ENCODE assay signal across 12 cellular contexts in the genomic region with DNA sequence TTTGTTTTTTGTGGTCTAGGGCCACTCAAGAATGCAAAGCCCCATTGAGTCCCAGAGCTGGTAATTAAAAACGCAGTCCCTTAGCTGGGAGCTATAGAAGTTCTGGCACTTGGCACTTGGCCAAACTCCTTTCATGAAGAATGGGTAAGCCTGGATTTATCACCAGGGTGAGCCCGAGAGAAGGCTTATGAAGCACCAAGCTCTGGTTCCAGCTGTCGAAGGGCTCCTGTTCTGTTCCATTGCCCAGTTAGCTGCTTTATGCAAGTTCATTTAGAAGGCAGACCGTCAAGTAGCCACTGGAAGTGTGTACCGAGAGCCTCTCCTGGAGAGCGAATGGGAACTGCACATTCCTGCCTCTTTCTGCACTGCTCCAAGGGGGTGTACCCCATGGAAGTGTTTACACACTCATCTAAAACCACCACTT. TPM values are rescaled to one million over a fixed set of nuclear protein-coding genes. Genes with fewer than 3 reads are reported as not detected.
DNase-seq lines count a peak whose midpoint lies in the region; ATAC-seq and TF ChIP-seq lines count a peak whose summit lies in the region.
"Had no signal": no experiment of that assay in that cellular context is flagged by ENCODE, and none has a peak within 500 bp of the region (broad histone marks: within the 10 kb centered on the region; RNA-seq: fewer than 3 reads in every experiment).

No MANE protein-coding gene starts in this region.

- ATAC-seq in PC-3 (no peak), left cardiac atrium (peak in 1 of 2 donors; percentile 38)
- no peak for ATAC-seq in activated T-helper 17 cell treated with anti-CD3 and anti-CD28 coated beads, Interleukin-2, amount 50 U/mL, for 72 hours (replicated peaks)
- ATAC-seq: activated CD4-positive, alpha-beta T cell treated with anti-CD3 and anti-CD28 coated beads for 36 hours had no signal

- POLR2A ChIA-PET in PC-3 (lab: Charles Lee; ENCODE audit: unreplicated experiment): interaction anchor here (0.6 kb wide), 1 partner anchor 658 kb away, joined by 4 read pairs; no protein-coding TSS in a partner anchor

- H3K36me3 Mint-ChIP-seq in activated T-helper 17 cell treated with anti-CD3 and anti-CD28 coated beads, Interleukin-2, amount 50 U/mL, for 72 hours (ENCODE audit: low read depth): no peaks in the 10 kb centered on the region
- H3K36me3 Mint-ChIP-seq: CD14-positive monocyte had no signal

- H3K36me3 ChIP-seq in PC-3 (ENCODE audit: low read depth, low read length): no peaks in the 10 kb centered on the region
- no peaks in the 10 kb centered on the region for H3K36me3 ChIP-seq in colonic mucosa
- H3K36me3 ChIP-seq: esophagus muscularis mucosa had no signal

- no peak overlapping the region for H3K4me2 ChIP-seq in PC-3 (ENCODE audit: low read length)
- H3K4me2 ChIP-seq: KMS-11 had no signal

- H3K27me3 ChIP-seq in PC-3 (ENCODE audit: low read length) (peaks cover 58% of the 10 kb centered on the region), colonic mucosa (no peaks in the 10 kb centered on the region)

- H3K4me3 Mint-ChIP-seq in activated T-helper 17 cell treated with anti-CD3 and anti-CD28 coated beads, Interleukin-2, amount 50 U/mL, for 72 hours: no peak overlapping the region
- H3K4me3 Mint-ChIP-seq: activated CD4-positive, alpha-beta T cell treated with anti-CD3 and anti-CD28 coated beads for 36 hours; CD14-positive monocyte had no signal

- no peaks in the 10 kb centered on the region for H3F3A ChIP-seq in PC-3 (ENCODE audit: low read length, unreplicated experiment)

- CTCF ChIA-PET in PC-3 (lab: Charles Lee): no interaction called here

- no peak for TF ChIP-seq CTCF in PC-3 (conservative IDR thresholded peaks at IDR 0.05; ENCODE audit: low read depth, low read length)
- no peak for TF ChIP-seq CTCF in colonic mucosa (IDR thresholded peaks at IDR 0.05)

- H3K9ac ChIP-seq in PC-3 (ENCODE audit: low read length): no peak overlapping the region
- no peak overlapping the region for H3K9ac ChIP-seq in colonic mucosa (ENCODE audit: low read depth in 2 of 2, low read length in 2 of 2)
- H3K9ac ChIP-seq: KMS-11 had no signal

- no peak overlapping the region for H3K27ac Mint-ChIP-seq in activated T-helper 17 cell treated with anti-CD3 and anti-CD28 coated beads, Interleukin-2, amount 50 U/mL, for 72 hours
- H3K27ac Mint-ChIP-seq: activated CD4-positive, alpha-beta T cell treated with anti-CD3 and anti-CD28 coated beads for 36 hours; CD14-positive monocyte had no signal

- no TSS peak for BruUV-seq in PC-3 (replicated peaks; lab: Mats Ljungman, UMichigan)

- H3K27ac ChIP-seq in PC-3 (ENCODE audit: low read length) (no peak overlapping the region), colonic mucosa (no peak overlapping the region)
- H3K27ac ChIP-seq: esophagus muscularis mucosa, KMS-11 had no signal

- H3K4me3 ChIP-seq in PC-3 (ENCODE audit: low read length) (no peak overlapping the region), colonic mucosa (no peak overlapping the region)
- H3K4me3 ChIP-seq: esophagus muscularis mucosa had no signal

- no peaks in the 10 kb centered on the region for H3K4me1 ChIP-seq in PC-3 (ENCODE audit: insufficient read depth, low read length)
- H3K4me1 ChIP-seq in colonic mucosa: no peaks in the 10 kb centered on the region
- H3K4me1 ChIP-seq: esophagus muscularis mucosa had no signal

- peaks cover 39% of the 10 kb centered on the region for H3K27me3 Mint-ChIP-seq in activated T-helper 17 cell treated with anti-CD3 and anti-CD28 coated beads, Interleukin-2, amount 50 U/mL, for 72 hours

- H3K9me3 ChIP-seq in PC-3 (ENCODE audit: low read length): no peaks in the 10 kb centered on the region
- H3K9me3 ChIP-seq in colonic mucosa: no peaks in the 10 kb centered on the region

- H3K9me2 ChIP-seq in PC-3 (replicated peaks; ENCODE audit: low read length): no peaks in the 10 kb centered on the region

- DNase-seq in COLO829 (ENCODE audit: low spot score) (peak; percentile 8), NCI-H1092 (lab: John Stamatoyannopoulos, UW) (peak; percentile 51), PC-3 (peak; percentile 3), left cardiac atrium (peak; percentile 19), NOMO-1 treated with dmso at 0.1 percent for 144 hours (lab: John Stamatoyannopoulos, UW; ENCODE audit: unreplicated experiment) (no peak), occipital lobe (lab: John Stamatoyannopoulos, UW) (no peak), colonic mucosa (no peak)
- DNase-seq: activated CD4-positive, alpha-beta T cell treated with anti-CD3 and anti-CD28 coated beads for 36 hours had no signal

- no peaks in the 10 kb centered on the region for H4K20me1 ChIP-seq in PC-3 (ENCODE audit: low read length)

- H3K79me2 ChIP-seq in PC-3 (ENCODE audit: low read length): no peaks in the 10 kb centered on the region

- H3K4me1 Mint-ChIP-seq in activated T-helper 17 cell treated with anti-CD3 and anti-CD28 coated beads, Interleukin-2, amount 50 U/mL, for 72 hours: no peaks in the 10 kb centered on the region
- H3K4me1 Mint-ChIP-seq: activated CD4-positive, alpha-beta T cell treated with anti-CD3 and anti-CD28 coated beads for 36 hours; CD14-positive monocyte had no signal

- H2AFZ ChIP-seq in PC-3 (ENCODE audit: low read length): no peak overlapping the region

- intact Hi-C loops in PC-3 (cut with micrococcal nuclease) (no loop called here), left cardiac atrium (cut with DNase I) (no loop called here), colonic mucosa (cut with DNase I) (no loop called here)

- H3K9me3 Mint-ChIP-seq in activated T-helper 17 cell treated with anti-CD3 and anti-CD28 coated beads, Interleukin-2, amount 50 U/mL, for 72 hours: peaks cover 16% of the 10 kb centered on the region

RNA-seq across cellular contexts. Expression of a gene that starts 14.2 kb away (rescaled TPM):
- not detected in 2 replicates for total RNA-seq in PC-3 (2014; rRNA removed)
- total RNA-seq in left cardiac atrium: under 1 TPM; 0.26 to 0.47 TPM
- 1.2 TPM for total RNA-seq in occipital lobe
- total RNA-seq in colonic mucosa: under 1 TPM; 0.12 to 0.40 TPM
- total RNA-seq in activated T-helper 17 cell treated with anti-CD3 and anti-CD28 coated beads, Interleukin-2, amount 50 U/mL, for 72 hours: not detected

RNA-seq across cellular contexts. Expression of a gene that starts 17.5 kb away (rescaled TPM):
- total RNA-seq in PC-3 (2014; rRNA removed) (not detected in 2 replicates), left cardiac atrium (not detected), occipital lobe (not detected), colonic mucosa (10 to 100 TPM in 1 of 2 donors, 1 to 10 TPM in 1; 9.4 to 27.1 TPM)
- total RNA-seq in activated T-helper 17 cell treated with anti-CD3 and anti-CD28 coated beads, Interleukin-2, amount 50 U/mL, for 72 hours: not detected
- total RNA-seq: activated CD4-positive, alpha-beta T cell treated with anti-CD3 and anti-CD28 coated beads for 36 hours had no signal

RNA-seq across cellular contexts. Expression of a gene that starts 46.7 kb away (rescaled TPM):
- total RNA-seq in PC-3 (2014; rRNA removed) (not detected in 2 replicates), left cardiac atrium (under 1 TPM in 1 of 2 donors, not detected in 1; 0.16 TPM), occipital lobe (not detected), colonic mucosa (not detected)
- total RNA-seq in activated T-helper 17 cell treated with anti-CD3 and anti-CD28 coated beads, Interleukin-2, amount 50 U/mL, for 72 hours: not detected
- total RNA-seq: activated CD4-positive, alpha-beta T cell treated with anti-CD3 and anti-CD28 coated beads for 36 hours; esophagus muscularis mucosa had no signal

RNA-seq across cellular contexts. Expression of a gene that starts 52.5 kb away (rescaled TPM):
- total RNA-seq in PC-3 (2014; rRNA removed) (not detected in 2 replicates), left cardiac atrium (under 1 TPM in 1 of 2 donors, not detected in 1; 0.35 TPM), occipital lobe (not detected), colonic mucosa (not detected)
- not detected for total RNA-seq in activated T-helper 17 cell treated with anti-CD3 and anti-CD28 coated beads, Interleukin-2, amount 50 U/mL, for 72 hours
- total RNA-seq: activated CD4-positive, alpha-beta T cell treated with anti-CD3 and anti-CD28 coated beads for 36 hours; esophagus muscularis mucosa had no signal

Comparison
In these comparisons a context has a peak if more than half of its experiments do, and no peak if none do; other contexts are left out.
1. DNase-seq: peak in COLO829 (single experiment), NCI-H1092 (single experiment), PC-3 (single experiment) and left cardiac atrium (single experiment); none in NOMO-1 treated with dmso at 0.1 percent for 144 hours (single experiment), occipital lobe (single experiment) and colonic mucosa (single experiment).
2. RNA of a gene that starts 17.5 kb away (total RNA-seq): 9.4 to 27.1 TPM in colonic mucosa; not detected in PC-3, not detected in left cardiac atrium, not detected in occipital lobe (single experiment) and not detected in activated T-helper 17 cell treated with anti-CD3 and anti-CD28 coated beads, Interleukin-2, amount 50 U/mL, for 72 hours; every median in the first group is over 10 times any median in the second.